ENCODE assay signal across 1 cellular context in genomic region chr1:56578963-56579875, GRCh38.
TF ChIP-seq lines count a peak whose summit lies in the region.

Gene PLPP3, minus strand, starts transcription at chr1:56579563. Its CDS starts 547 bp downstream, at chr1:56579016.

TF ChIP-seq in HepG2, 621 proteins besides CTCF, POLR2A, EP300 and RAD21 (continued from another document and continues in another):
- TF ChIP-seq, protein P1, sequence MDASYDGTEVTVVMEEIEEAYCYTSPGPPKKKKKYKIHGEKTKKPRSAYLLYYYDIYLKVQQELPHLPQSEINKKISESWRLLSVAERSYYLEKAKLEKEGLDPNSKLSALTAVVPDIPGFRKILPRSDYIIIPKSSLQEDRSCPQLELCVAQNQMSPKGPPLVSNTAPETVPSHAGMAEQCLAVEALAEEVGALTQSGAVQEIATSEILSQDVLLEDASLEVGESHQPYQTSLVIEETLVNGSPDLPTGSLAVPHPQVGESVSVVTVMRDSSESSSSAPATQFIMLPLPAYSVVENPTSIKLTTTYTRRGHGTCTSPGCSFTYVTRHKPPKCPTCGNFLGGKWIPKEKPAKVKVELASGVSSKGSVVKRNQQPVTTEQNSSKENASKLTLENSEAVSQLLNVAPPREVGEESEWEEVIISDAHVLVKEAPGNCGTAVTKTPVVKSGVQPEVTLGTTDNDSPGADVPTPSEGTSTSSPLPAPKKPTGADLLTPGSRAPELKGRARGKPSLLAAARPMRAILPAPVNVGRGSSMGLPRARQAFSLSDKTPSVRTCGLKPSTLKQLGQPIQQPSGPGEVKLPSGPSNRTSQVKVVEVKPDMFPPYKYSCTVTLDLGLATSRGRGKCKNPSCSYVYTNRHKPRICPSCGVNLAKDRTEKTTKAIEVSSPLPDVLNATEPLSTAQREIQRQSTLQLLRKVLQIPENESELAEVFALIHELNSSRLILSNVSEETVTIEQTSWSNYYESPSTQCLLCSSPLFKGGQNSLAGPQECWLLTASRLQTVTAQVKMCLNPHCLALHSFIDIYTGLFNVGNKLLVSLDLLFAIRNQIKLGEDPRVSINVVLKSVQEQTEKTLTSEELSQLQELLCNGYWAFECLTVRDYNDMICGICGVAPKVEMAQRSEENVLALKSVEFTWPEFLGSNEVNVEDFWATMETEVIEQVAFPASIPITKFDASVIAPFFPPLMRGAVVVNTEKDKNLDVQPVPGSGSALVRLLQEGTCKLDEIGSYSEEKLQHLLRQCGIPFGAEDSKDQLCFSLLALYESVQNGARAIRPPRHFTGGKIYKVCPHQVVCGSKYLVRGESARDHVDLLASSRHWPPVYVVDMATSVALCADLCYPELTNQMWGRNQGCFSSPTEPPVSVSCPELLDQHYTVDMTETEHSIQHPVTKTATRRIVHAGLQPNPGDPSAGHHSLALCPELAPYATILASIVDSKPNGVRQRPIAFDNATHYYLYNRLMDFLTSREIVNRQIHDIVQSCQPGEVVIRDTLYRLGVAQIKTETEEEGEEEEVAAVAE (CRISPR knock-in tag; IDR thresholded peaks at IDR 0.05; ENCODE audit: borderline replicate concordance) = peak; percentile 26; the same call in 1 of the 2 replicates
- peak; percentile 47; the same call in 1 of the 2 replicates for TF ChIP-seq IRX3 (CRISPR knock-in tag; IDR thresholded peaks at IDR 0.05; ENCODE audit: borderline replicate concordance, low read depth)
- TF ChIP-seq HNRNPLL (IDR thresholded peaks at IDR 0.05; ENCODE audit: low read depth, low read length, poor library complexity, severe bottlenecking) = peak; percentile 82
- TF ChIP-seq ZNF567 (CRISPR knock-in tag; IDR thresholded peaks at IDR 0.05; ENCODE audit: borderline replicate concordance) = no peak
- TF ChIP-seq ZIK1 (CRISPR knock-in tag; IDR thresholded peaks at IDR 0.05; ENCODE audit: borderline replicate concordance, low read depth) = no peak
- no peak for TF ChIP-seq REXO4 (CRISPR knock-in tag; IDR thresholded peaks at IDR 0.05; ENCODE audit: borderline replicate concordance)
- TF ChIP-seq PHB2 (IDR thresholded peaks at IDR 0.05; ENCODE audit: partially characterized antibody) = no peak
- no peak for TF ChIP-seq CAMTA2 (CRISPR knock-in tag; IDR thresholded peaks at IDR 0.05; ENCODE audit: borderline replicate concordance)
- TF ChIP-seq, protein P2, sequence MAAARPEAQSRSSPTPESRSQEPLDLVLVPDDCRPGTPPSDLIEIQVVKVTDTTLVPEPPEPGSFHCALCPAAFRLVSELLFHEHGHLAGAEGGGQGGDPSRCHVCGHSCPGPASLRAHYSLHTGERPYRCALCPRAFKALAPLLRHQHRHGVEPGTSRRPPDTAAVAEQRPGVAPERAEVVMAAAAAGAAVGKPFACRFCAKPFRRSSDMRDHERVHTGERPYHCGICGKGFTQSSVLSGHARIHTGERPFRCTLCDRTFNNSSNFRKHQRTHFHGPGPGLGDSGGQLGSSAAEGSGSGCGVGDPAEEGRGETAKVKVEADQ (CRISPR knock-in tag; IDR thresholded peaks at IDR 0.05; ENCODE audit: borderline replicate concordance) = no peak
- TF ChIP-seq ZNF329 (CRISPR knock-in tag; IDR thresholded peaks at IDR 0.05; ENCODE audit: low read depth) = peak; percentile 57; the same call in 1 of the 2 replicates
- TF ChIP-seq ZSCAN12 (CRISPR knock-in tag; IDR thresholded peaks at IDR 0.05) = no peak
- TF ChIP-seq ZBTB26 (CRISPR knock-in tag; IDR thresholded peaks at IDR 0.05; ENCODE audit: borderline replicate concordance) = no peak
- TF ChIP-seq NFRKB (IDR thresholded peaks at IDR 0.05) = no peak
- no peak; the same call in 1 of the 2 replicates for TF ChIP-seq ZNF335 (CRISPR knock-in tag; IDR thresholded peaks at IDR 0.05)
- no peak for TF ChIP-seq ZFP1 (CRISPR knock-in tag; IDR thresholded peaks at IDR 0.05)
- TF ChIP-seq, protein P3, sequence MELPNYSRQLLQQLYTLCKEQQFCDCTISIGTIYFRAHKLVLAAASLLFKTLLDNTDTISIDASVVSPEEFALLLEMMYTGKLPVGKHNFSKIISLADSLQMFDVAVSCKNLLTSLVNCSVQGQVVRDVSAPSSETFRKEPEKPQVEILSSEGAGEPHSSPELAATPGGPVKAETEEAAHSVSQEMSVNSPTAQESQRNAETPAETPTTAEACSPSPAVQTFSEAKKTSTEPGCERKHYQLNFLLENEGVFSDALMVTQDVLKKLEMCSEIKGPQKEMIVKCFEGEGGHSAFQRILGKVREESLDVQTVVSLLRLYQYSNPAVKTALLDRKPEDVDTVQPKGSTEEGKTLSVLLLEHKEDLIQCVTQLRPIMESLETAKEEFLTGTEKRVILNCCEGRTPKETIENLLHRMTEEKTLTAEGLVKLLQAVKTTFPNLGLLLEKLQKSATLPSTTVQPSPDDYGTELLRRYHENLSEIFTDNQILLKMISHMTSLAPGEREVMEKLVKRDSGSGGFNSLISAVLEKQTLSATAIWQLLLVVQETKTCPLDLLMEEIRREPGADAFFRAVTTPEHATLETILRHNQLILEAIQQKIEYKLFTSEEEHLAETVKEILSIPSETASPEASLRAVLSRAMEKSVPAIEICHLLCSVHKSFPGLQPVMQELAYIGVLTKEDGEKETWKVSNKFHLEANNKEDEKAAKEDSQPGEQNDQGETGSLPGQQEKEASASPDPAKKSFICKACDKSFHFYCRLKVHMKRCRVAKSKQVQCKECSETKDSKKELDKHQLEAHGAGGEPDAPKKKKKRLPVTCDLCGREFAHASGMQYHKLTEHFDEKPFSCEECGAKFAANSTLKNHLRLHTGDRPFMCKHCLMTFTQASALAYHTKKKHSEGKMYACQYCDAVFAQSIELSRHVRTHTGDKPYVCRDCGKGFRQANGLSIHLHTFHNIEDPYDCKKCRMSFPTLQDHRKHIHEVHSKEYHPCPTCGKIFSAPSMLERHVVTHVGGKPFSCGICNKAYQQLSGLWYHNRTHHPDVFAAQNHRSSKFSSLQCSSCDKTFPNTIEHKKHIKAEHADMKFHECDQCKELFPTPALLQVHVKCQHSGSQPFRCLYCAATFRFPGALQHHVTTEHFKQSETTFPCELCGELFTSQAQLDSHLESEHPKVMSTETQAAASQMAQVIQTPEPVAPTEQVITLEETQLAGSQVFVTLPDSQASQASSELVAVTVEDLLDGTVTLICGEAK (IDR thresholded peaks at IDR 0.05) = no peak
- TF ChIP-seq, protein P3 (CRISPR knock-in tag; IDR thresholded peaks at IDR 0.05) = 0 out of 2 replicates have a peak, but pooled peaks have one; percentile 23
- peak; percentile 81 for TF ChIP-seq BCL3 (CRISPR knock-in tag; IDR thresholded peaks at IDR 0.05)
- no peak for TF ChIP-seq KLF12 (CRISPR knock-in tag; IDR thresholded peaks at IDR 0.05; ENCODE audit: borderline replicate concordance)
- TF ChIP-seq, protein P4, sequence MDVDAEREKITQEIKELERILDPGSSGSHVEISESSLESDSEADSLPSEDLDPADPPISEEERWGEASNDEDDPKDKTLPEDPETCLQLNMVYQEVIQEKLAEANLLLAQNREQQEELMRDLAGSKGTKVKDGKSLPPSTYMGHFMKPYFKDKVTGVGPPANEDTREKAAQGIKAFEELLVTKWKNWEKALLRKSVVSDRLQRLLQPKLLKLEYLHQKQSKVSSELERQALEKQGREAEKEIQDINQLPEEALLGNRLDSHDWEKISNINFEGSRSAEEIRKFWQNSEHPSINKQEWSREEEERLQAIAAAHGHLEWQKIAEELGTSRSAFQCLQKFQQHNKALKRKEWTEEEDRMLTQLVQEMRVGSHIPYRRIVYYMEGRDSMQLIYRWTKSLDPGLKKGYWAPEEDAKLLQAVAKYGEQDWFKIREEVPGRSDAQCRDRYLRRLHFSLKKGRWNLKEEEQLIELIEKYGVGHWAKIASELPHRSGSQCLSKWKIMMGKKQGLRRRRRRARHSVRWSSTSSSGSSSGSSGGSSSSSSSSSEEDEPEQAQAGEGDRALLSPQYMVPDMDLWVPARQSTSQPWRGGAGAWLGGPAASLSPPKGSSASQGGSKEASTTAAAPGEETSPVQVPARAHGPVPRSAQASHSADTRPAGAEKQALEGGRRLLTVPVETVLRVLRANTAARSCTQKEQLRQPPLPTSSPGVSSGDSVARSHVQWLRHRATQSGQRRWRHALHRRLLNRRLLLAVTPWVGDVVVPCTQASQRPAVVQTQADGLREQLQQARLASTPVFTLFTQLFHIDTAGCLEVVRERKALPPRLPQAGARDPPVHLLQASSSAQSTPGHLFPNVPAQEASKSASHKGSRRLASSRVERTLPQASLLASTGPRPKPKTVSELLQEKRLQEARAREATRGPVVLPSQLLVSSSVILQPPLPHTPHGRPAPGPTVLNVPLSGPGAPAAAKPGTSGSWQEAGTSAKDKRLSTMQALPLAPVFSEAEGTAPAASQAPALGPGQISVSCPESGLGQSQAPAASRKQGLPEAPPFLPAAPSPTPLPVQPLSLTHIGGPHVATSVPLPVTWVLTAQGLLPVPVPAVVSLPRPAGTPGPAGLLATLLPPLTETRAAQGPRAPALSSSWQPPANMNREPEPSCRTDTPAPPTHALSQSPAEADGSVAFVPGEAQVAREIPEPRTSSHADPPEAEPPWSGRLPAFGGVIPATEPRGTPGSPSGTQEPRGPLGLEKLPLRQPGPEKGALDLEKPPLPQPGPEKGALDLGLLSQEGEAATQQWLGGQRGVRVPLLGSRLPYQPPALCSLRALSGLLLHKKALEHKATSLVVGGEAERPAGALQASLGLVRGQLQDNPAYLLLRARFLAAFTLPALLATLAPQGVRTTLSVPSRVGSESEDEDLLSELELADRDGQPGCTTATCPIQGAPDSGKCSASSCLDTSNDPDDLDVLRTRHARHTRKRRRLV (CRISPR knock-in tag; IDR thresholded peaks at IDR 0.05) = no peak
- no peak for TF ChIP-seq NFE2 (CRISPR knock-in tag; IDR thresholded peaks at IDR 0.05)
- no peak for TF ChIP-seq ZNF615 (CRISPR knock-in tag; IDR thresholded peaks at IDR 0.05; ENCODE audit: borderline replicate concordance)
- TF ChIP-seq TRIM24 (CRISPR knock-in tag; IDR thresholded peaks at IDR 0.05) = no peak
- no peak for TF ChIP-seq PPARG (CRISPR knock-in tag; conservative IDR thresholded peaks at IDR 0.05)
- TF ChIP-seq NCOR1 (IDR thresholded peaks at IDR 0.05; ENCODE audit: borderline replicate concordance, low read length) = no peak; the same call in 1 of the 2 replicates
- TF ChIP-seq, protein P5, sequence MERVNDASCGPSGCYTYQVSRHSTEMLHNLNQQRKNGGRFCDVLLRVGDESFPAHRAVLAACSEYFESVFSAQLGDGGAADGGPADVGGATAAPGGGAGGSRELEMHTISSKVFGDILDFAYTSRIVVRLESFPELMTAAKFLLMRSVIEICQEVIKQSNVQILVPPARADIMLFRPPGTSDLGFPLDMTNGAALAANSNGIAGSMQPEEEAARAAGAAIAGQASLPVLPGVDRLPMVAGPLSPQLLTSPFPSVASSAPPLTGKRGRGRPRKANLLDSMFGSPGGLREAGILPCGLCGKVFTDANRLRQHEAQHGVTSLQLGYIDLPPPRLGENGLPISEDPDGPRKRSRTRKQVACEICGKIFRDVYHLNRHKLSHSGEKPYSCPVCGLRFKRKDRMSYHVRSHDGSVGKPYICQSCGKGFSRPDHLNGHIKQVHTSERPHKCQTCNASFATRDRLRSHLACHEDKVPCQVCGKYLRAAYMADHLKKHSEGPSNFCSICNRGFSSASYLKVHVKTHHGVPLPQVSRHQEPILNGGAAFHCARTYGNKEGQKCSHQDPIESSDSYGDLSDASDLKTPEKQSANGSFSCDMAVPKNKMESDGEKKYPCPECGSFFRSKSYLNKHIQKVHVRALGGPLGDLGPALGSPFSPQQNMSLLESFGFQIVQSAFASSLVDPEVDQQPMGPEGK (CRISPR knock-in tag; IDR thresholded peaks at IDR 0.05) = peak; percentile 42; the same call in 1 of the 2 replicates
- TF ChIP-seq, protein P6, sequence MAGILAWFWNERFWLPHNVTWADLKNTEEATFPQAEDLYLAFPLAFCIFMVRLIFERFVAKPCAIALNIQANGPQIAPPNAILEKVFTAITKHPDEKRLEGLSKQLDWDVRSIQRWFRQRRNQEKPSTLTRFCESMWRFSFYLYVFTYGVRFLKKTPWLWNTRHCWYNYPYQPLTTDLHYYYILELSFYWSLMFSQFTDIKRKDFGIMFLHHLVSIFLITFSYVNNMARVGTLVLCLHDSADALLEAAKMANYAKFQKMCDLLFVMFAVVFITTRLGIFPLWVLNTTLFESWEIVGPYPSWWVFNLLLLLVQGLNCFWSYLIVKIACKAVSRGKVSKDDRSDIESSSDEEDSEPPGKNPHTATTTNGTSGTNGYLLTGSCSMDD (CRISPR knock-in tag; IDR thresholded peaks at IDR 0.05) = no peak
- TF ChIP-seq U2AF2 (IDR thresholded peaks at IDR 0.05; ENCODE audit: low read depth, low read length) = no peak
- TF ChIP-seq MAFG (CRISPR knock-in tag; IDR thresholded peaks at IDR 0.05) = no peak
- TF ChIP-seq ZNF607 (CRISPR knock-in tag; IDR thresholded peaks at IDR 0.05; ENCODE audit: borderline replicate concordance) = no peak
